15 cellular contexts compared by ENCODE assay signal in genomic region chr2:236577481-236578410, GRCh38. TPM values are rescaled to one million over a fixed set of nuclear protein-coding genes. Genes with fewer than 3 reads are reported as not detected.
DNase-seq lines count a peak whose midpoint lies in the region; ATAC-seq, FAIRE-seq and TF ChIP-seq lines count a peak whose summit lies in the region.
"Had no signal": no experiment of that assay in that cellular context is flagged by ENCODE, and none has a peak within 500 bp of the region (broad histone marks: within the 10 kb centered on the region; RNA-seq: fewer than 3 reads in every experiment).

No MANE protein-coding gene starts in this region.

- H3K4me3 Mint-ChIP-seq in GM23338 (no peak overlapping the region), endodermal cell (peak overlapping the region; percentile 31), Caco-2 (ENCODE audit: unreplicated experiment) (no peak overlapping the region)

- H3K27ac Mint-ChIP-seq in GM23338: peak overlapping the region; percentile 41; the same call in 1 of the 2 replicates
- H3K27ac Mint-ChIP-seq in endodermal cell: peak overlapping the region; percentile 88
- H3K27ac Mint-ChIP-seq in Caco-2 (ENCODE audit: unreplicated experiment): no peak overlapping the region

- POLR2A ChIA-PET in Caco-2 (lab: Charles Lee): no interaction called here

- H3F3A ChIP-seq in GM23338 (replicated peaks; ENCODE audit: low read depth): no peaks in the 10 kb centered on the region

- H3K36me3 ChIP-seq in GM23338 (ENCODE audit: insufficient read depth) (no peaks in the 10 kb centered on the region), endodermal cell (ENCODE audit: control insufficient read depth, insufficient read depth, low read length) (peaks cover 96% of the 10 kb centered on the region), stomach (peaks cover 14 to 24% (median 23%) of the 10 kb centered on the region in 4 donors), Caco-2 (ENCODE audit: control insufficient read depth, insufficient read depth, low read length) (no peaks in the 10 kb centered on the region), kidney (ENCODE audit: control insufficient read depth in 1 of 2, insufficient read depth in 2 of 2, low read length in 2 of 2) (peaks cover 4 to 10% of the 10 kb centered on the region in 2 donors)

- intact Hi-C loops in stomach (cut with DNase I; ENCODE audit: low total_unique reads): loop anchor here (10.0 kb wide), 1 partner anchor 233 kb away; no protein-coding TSS in a partner anchor
- intact Hi-C loops in Caco-2 (cut with micrococcal nuclease; ENCODE audit: unreplicated experiment): no loop called here
- intact Hi-C loops in kidney (cut with DNase I): no loop called here

- H3K4me1 ChIP-seq in GM23338 (ENCODE audit: insufficient read depth) (no peaks in the 10 kb centered on the region), endodermal cell (ENCODE audit: control insufficient read depth, insufficient read depth, low read length) (peaks cover 41% of the 10 kb centered on the region), stomach (peaks cover 18 to 94% (median 63%) of the 10 kb centered on the region in 4 donors), Caco-2 (peaks cover 3% of the 10 kb centered on the region; the same call in 1 of the 2 replicates), kidney (ENCODE audit: control insufficient read depth in 1 of 2, insufficient read depth in 1 of 2, low read depth in 1 of 2, low read length in 2 of 2) (peaks cover 9 to 24% of the 10 kb centered on the region in 2 donors)

- H3K9me3 Mint-ChIP-seq in GM23338: no peaks in the 10 kb centered on the region; the same call in 2 of the 3 replicates
- H3K9me3 Mint-ChIP-seq in endodermal cell: no peaks in the 10 kb centered on the region
- no peaks in the 10 kb centered on the region for H3K9me3 Mint-ChIP-seq in Caco-2 (ENCODE audit: unreplicated experiment)
- H3K9me3 Mint-ChIP-seq: activated naive CD4-positive, alpha-beta T cell treated with anti-CD3 and anti-CD28 coated beads, Interleukin-2, amount 50 U/mL, for 72 hours had no signal

- peak; percentile 63 for TF ChIP-seq EP300 in stomach (IDR thresholded peaks at IDR 0.05)

- 91 to 94% methylated on average over 18 to 22 of the region's 22 CpGs for WGBS in endodermal cell (ENCODE audit: insufficient coverage in 1 of 2, insufficient read length in 1 of 2), 2 experiments
- 80 to 92% (median 87%) methylated on average over 18 to 22 of the region's 22 CpGs for WGBS in stomach, 5 donors

- no peak for FAIRE-seq in kidney (lab: Jason Lieb, UNC)
- FAIRE-seq: D721Med, keratinocyte, TTC549 had no signal

- H3K4me3 ChIP-seq in GM23338: no peak overlapping the region
- peak overlapping the region; percentile 93 for H3K4me3 ChIP-seq in endodermal cell (ENCODE audit: low read length)
- no peak overlapping the region for H3K4me3 ChIP-seq in stomach
- H3K4me3 ChIP-seq in Caco-2 (ENCODE audit: low read depth, low read length): no peak overlapping the region
- no peak overlapping the region for H3K4me3 ChIP-seq in kidney (ENCODE audit: low read length in 2 of 2)

- no peak for TF ChIP-seq POLR2A in stomach (IDR thresholded peaks at IDR 0.05)

- no peak overlapping the region for H3K4me2 ChIP-seq in GM23338

- H3K9me3 ChIP-seq in endodermal cell (ENCODE audit: control insufficient read depth, low read length) (no peaks in the 10 kb centered on the region), stomach (no peaks in the 10 kb centered on the region), Caco-2 (no peaks in the 10 kb centered on the region), kidney (ENCODE audit: control insufficient read depth in 1 of 2, low read length in 2 of 2) (no peaks in the 10 kb centered on the region)

- H3K27ac ChIP-seq in GM23338 (ENCODE audit: low read depth) (no peak overlapping the region), endodermal cell (ENCODE audit: low read depth, low read length) (no peak overlapping the region), stomach (peak overlapping the region; percentile 3 to 93 (median 54)), kidney (ENCODE audit: low read depth in 2 of 2, low read length in 2 of 2) (peak overlapping the region in 1 of 2 donors; percentile 33)

- CTCF ChIA-PET in Caco-2 (lab: Charles Lee): no interaction called here

- no peaks in the 10 kb centered on the region for H4K20me1 ChIP-seq in GM23338 (replicated peaks; ENCODE audit: insufficient read depth)

- peaks cover 29% of the 10 kb centered on the region; the same call in 2 of the 3 replicates for H3K4me1 Mint-ChIP-seq in GM23338
- H3K4me1 Mint-ChIP-seq in endodermal cell: peaks cover 63% of the 10 kb centered on the region
- H3K4me1 Mint-ChIP-seq in Caco-2 (ENCODE audit: low read depth, unreplicated experiment): no peaks in the 10 kb centered on the region

- DNase-seq in GM23338 (ENCODE audit: low spot score) (no peak), endodermal cell (no peak), midbrain (lab: John Stamatoyannopoulos, UW) (peak; percentile 24), stomach (no peak), Caco-2 (no peak), kidney (no peak), NCI-H2171 treated with DMSO at 0.1 percent for 48 hours (lab: John Stamatoyannopoulos, UW) (no peak), UCSD-AML1 (lab: John Stamatoyannopoulos, UW; ENCODE audit: unreplicated experiment) (no peak)
- DNase-seq: central memory CD4-positive, alpha-beta T cell; NCI-H2081 treated with DMSO at 0.1 percent for 48 hours had no signal

- no peaks in the 10 kb centered on the region for H3K79me2 ChIP-seq in GM23338 (replicated peaks; ENCODE audit: insufficient read depth)

- H3K9ac ChIP-seq in endodermal cell (ENCODE audit: extremely low read depth, low read length, poor library complexity, severe bottlenecking) (peak overlapping the region; percentile 22), kidney (ENCODE audit: low read length in 2 of 2) (no peak overlapping the region)

- H3K9me2 ChIP-seq in GM23338 (ENCODE audit: insufficient read depth): 0 out of 2 replicates have a peak, but pooled peaks cover 7% of the 10 kb centered on the region

- H2AFZ ChIP-seq in GM23338: no peak overlapping the region

- no TSS peak for BruUV-seq in Caco-2 (replicated peaks; lab: Mats Ljungman, UMichigan)

- H3K27me3 Mint-ChIP-seq in GM23338 (ENCODE audit: insufficient read depth, low read depth, poor library complexity) (peaks cover 7% of the 10 kb centered on the region), endodermal cell (ENCODE audit: insufficient read depth) (peaks cover 3% of the 10 kb centered on the region), Caco-2 (ENCODE audit: insufficient read depth, unreplicated experiment) (no peaks in the 10 kb centered on the region)

- H3K27me3 ChIP-seq in GM23338 (ENCODE audit: insufficient read depth) (no peaks in the 10 kb centered on the region), endodermal cell (ENCODE audit: control insufficient read depth, insufficient read depth, low read length, poor library complexity, severe bottlenecking) (no peaks in the 10 kb centered on the region), stomach (no peaks in the 10 kb centered on the region), Caco-2 (replicated peaks; ENCODE audit: control insufficient read depth, insufficient read depth, low read length) (no peaks in the 10 kb centered on the region)

- ATAC-seq in GM23338: no peak
- ATAC-seq: activated naive CD4-positive, alpha-beta T cell treated with anti-CD3 and anti-CD28 coated beads, Interleukin-2, amount 50 U/mL, for 72 hours; SK-N-SH treated with all-trans-retinoic acid at 6 μM for 48 hours had no signal

- peaks cover 11% of the 10 kb centered on the region for H3K36me3 Mint-ChIP-seq in GM23338 (ENCODE audit: low read depth)
- peaks cover 70% of the 10 kb centered on the region for H3K36me3 Mint-ChIP-seq in endodermal cell (ENCODE audit: low read depth)
- no peaks in the 10 kb centered on the region for H3K36me3 Mint-ChIP-seq in Caco-2 (ENCODE audit: insufficient read depth, unreplicated experiment)

- TF ChIP-seq CTCF in GM23338 (conservative IDR thresholded peaks at IDR 0.05; ENCODE audit: low read depth in 2 of 2) (no peak), endodermal cell (conservative IDR thresholded peaks at IDR 0.05) (no peak), stomach (IDR thresholded peaks at IDR 0.05) (no peak), Caco-2 (IDR thresholded peaks at IDR 0.05; ENCODE audit: insufficient read depth in 1 of 2, low read depth in 1 of 2, low read length in 1 of 2, severe bottlenecking in 1 of 2, unreplicated experiment in 1 of 2) (no peak), kidney (IDR thresholded peaks at IDR 0.05; ENCODE audit: borderline replicate concordance, extremely low read depth, insufficient read depth) (no peak)

RNA-seq across cellular contexts. Expression of gene ACKR3, which starts 8.1 kb away (rescaled TPM):
- total RNA-seq in GM23338 (2014; rRNA removed; shearing (Covaris generic)): 3.0 and 3.1 TPM in 2 replicates
- polyA plus RNA-seq in GM23338 (2016; fragmentation: Nextera tagmentation; extraction: Ambion mirVana) (0.57 and 1.0 TPM in 2 replicates), stomach (1 to 10 TPM; 5.0 to 7.3 (median 5.8) TPM), kidney (ENCODE audit: insufficient read depth, low read depth, low replicate concordance) (6.9 TPM)
- total RNA-seq in endodermal cell (100 to 1,000 TPM in 1 of 2 donors, 10 to 100 TPM in 1; 76.9 to 110 TPM), stomach (10 to 100 TPM in 4 of 5 donors, 1 to 10 TPM in 1; 5.2 to 35.0 (median 15.1) TPM), Caco-2 (2022) (3.2 and 3.9 TPM in 2 replicates), kidney (8.7 TPM)
- polyA plus RNA-seq in endodermal cell (2013, experiment 1 of 2): 53.8 TPM
- 66.2 TPM for polyA plus RNA-seq in endodermal cell (2013, experiment 2 of 2)

Comparison
In these comparisons a context has a peak if more than half of its experiments do, and no peak if none do; other contexts are left out.
1. H3K27ac ChIP-seq: peak in stomach (5 of 5); none in GM23338 (single experiment) and endodermal cell (single experiment).